Comparison of ENCODE assay signal across 1 cellular context in genomic region chr13:30421093-30422055, GRCh38.
A peak's percentile ranks its signal among the peaks of the same experiment; 100 is the strongest.
TF ChIP-seq lines count a peak whose summit lies in the region.

No MANE protein-coding gene starts in this region.

TF ChIP-seq in HEK293, 187 proteins besides CTCF, POLR2A, EP300 and RAD21 (continued from another document and continues in another):
- TF ChIP-seq PRDM10 (tag by site-specific recombination; IDR thresholded peaks at IDR 0.05) (0 out of 2 replicates have a peak, but pooled peaks have one; percentile 38), TSHZ1 (tag by site-specific recombination; IDR thresholded peaks at IDR 0.05; ENCODE audit: borderline replicate concordance) (no peak), ZNF404 (tag by site-specific recombination; IDR thresholded peaks at IDR 0.05) (no peak), ZBTB17 (tag by site-specific recombination; IDR thresholded peaks at IDR 0.05) (0 out of 2 replicates have a peak, but pooled peaks have one; percentile 35), ZNF335 (tag by site-specific recombination; conservative IDR thresholded peaks at IDR 0.05) (peak; percentile 85), ZBTB7A (tag by site-specific recombination; IDR thresholded peaks at IDR 0.05; ENCODE audit: low read depth) (no peak), ZNF623 (tag by site-specific recombination; IDR thresholded peaks at IDR 0.05) (no peak), ZNF433 (tag by site-specific recombination; IDR thresholded peaks at IDR 0.05; ENCODE audit: low read depth) (no peak), ZNF311 (tag by site-specific recombination; IDR thresholded peaks at IDR 0.05; ENCODE audit: borderline replicate concordance) (no peak), ZNF350 (tag by site-specific recombination; IDR thresholded peaks at IDR 0.05) (no peak), GLIS2 (tag by site-specific recombination; IDR thresholded peaks at IDR 0.05) (peak; percentile 54; the same call in 1 of the 2 replicates), PRDM2 (tag by site-specific recombination; IDR thresholded peaks at IDR 0.05; ENCODE audit: borderline replicate concordance) (no peak), ELK4 (IDR thresholded peaks at IDR 0.05; ENCODE audit: borderline replicate concordance, low read depth, low read length) (no peak), ZNF341 (tag by site-specific recombination; IDR thresholded peaks at IDR 0.05; ENCODE audit: low read depth) (peak; percentile 76), ZNF239 (tag by site-specific recombination; IDR thresholded peaks at IDR 0.05) (no peak), KLF10 (tag by site-specific recombination; IDR thresholded peaks at IDR 0.05) (0 out of 2 replicates have a peak, but pooled peaks have one; percentile 15), SCRT1 (tag by site-specific recombination; IDR thresholded peaks at IDR 0.05; ENCODE audit: borderline replicate concordance) (no peak), ZSCAN5A (tag by site-specific recombination; IDR thresholded peaks at IDR 0.05) (no peak), ZNF585B (tag by site-specific recombination; IDR thresholded peaks at IDR 0.05) (no peak), HOXA7 (CRISPR knock-in tag; IDR thresholded peaks at IDR 0.05; ENCODE audit: borderline replicate concordance) (no peak), ZNF140 (tag by site-specific recombination; IDR thresholded peaks at IDR 0.05) (no peak), ATF2 (tag by site-specific recombination; IDR thresholded peaks at IDR 0.05; ENCODE audit: low read depth) (no peak), ZBTB26 (tag by site-specific recombination; optimal IDR thresholded peaks at IDR 0.05) (peak; percentile 49), ZNF707 (tag by site-specific recombination; IDR thresholded peaks at IDR 0.05) (no peak), ZBTB10 (tag by site-specific recombination; IDR thresholded peaks at IDR 0.05) (no peak), BCL11A (tag by site-specific recombination; IDR thresholded peaks at IDR 0.05; ENCODE audit: low read depth) (no peak), ZXDB (tag by site-specific recombination; IDR thresholded peaks at IDR 0.05) (peak; percentile 36; the same call in 1 of the 2 replicates), ZNF280C (tag by site-specific recombination; IDR thresholded peaks at IDR 0.05) (no peak), ZNF624 (tag by site-specific recombination; IDR thresholded peaks at IDR 0.05) (no peak), RBAK (tag by site-specific recombination; IDR thresholded peaks at IDR 0.05) (no peak), KLF7 (tag by site-specific recombination; IDR thresholded peaks at IDR 0.05; ENCODE audit: borderline replicate concordance) (no peak)
